Comparison of ENCODE assay signal across 8 cellular contexts in genomic region chr7:34675749-34676374, GRCh38. TPM values are rescaled to one million over a fixed set of nuclear protein-coding genes. Genes with fewer than 3 reads are reported as not detected.
DNase-seq lines count a peak whose midpoint lies in the region; ATAC-seq and TF ChIP-seq lines count a peak whose summit lies in the region.

No MANE protein-coding gene starts in this region.

- H3K27me3 ChIP-seq in H7 (ENCODE audit: control insufficient read depth, insufficient read depth, low read length) (no peaks in the 10 kb centered on the region), osteoblast (ENCODE audit: insufficient read depth, low read length) (no peaks in the 10 kb centered on the region)

- H2AFZ ChIP-seq in osteoblast (ENCODE audit: low read length) = no peak overlapping the region

- peak; percentile 37 for DNase-seq in activated naive CD4-positive, alpha-beta T cell treated with anti-CD3 and anti-CD28 coated beads for 36 hours
- DNase-seq in activated naive CD4-positive, alpha-beta T cell (lab: John Stamatoyannopoulos, UW) = no peak
- DNase-seq in H7 = peak; percentile 63
- DNase-seq in NCI-H128 (lab: John Stamatoyannopoulos, UW; ENCODE audit: unreplicated experiment) = peak; percentile 3
- peak; percentile 38 for DNase-seq in choroid plexus epithelial cell (ENCODE audit: low read depth)
- DNase-seq in osteoblast (ENCODE audit: insufficient read length, low spot score, missing footprints) = no peak
- DNase-seq in effector CD8-positive, alpha-beta T cell (lab: John Stamatoyannopoulos, UW) = no peak

- no peaks in the 10 kb centered on the region for H3K36me3 Mint-ChIP-seq in activated naive CD4-positive, alpha-beta T cell treated with anti-CD3 and anti-CD28 coated beads for 36 hours (ENCODE audit: low read depth)

- TF ChIP-seq CTCF in choroid plexus epithelial cell (conservative IDR thresholded peaks at IDR 0.05; ENCODE audit: low read depth, low read length) (peak; percentile 68), osteoblast (IDR thresholded peaks at IDR 0.05; ENCODE audit: extremely low read depth, low read depth, low read length) (peak; percentile 19)

- no peak overlapping the region for H3K27ac Mint-ChIP-seq in activated naive CD4-positive, alpha-beta T cell treated with anti-CD3 and anti-CD28 coated beads for 36 hours

- H3K36me3 ChIP-seq in H7 (replicated peaks; ENCODE audit: control insufficient read depth, insufficient read depth, low read length) (no peaks in the 10 kb centered on the region), osteoblast (ENCODE audit: insufficient read depth, low read length) (no peaks in the 10 kb centered on the region)

- no peak overlapping the region for H3K4me2 ChIP-seq in osteoblast (ENCODE audit: insufficient read depth, low read length)

- H3K27ac ChIP-seq in osteoblast (ENCODE audit: low read depth, low read length) = no peak overlapping the region

- no peaks in the 10 kb centered on the region for H3K79me2 ChIP-seq in osteoblast (ENCODE audit: insufficient read depth, low read length)

- CTCF ChIA-PET in activated naive CD4-positive, alpha-beta T cell treated with anti-CD3 and anti-CD28 coated beads for 36 hours (lab: Charles Lee) = interaction anchor here (0.7 to 2.8 kb wide), 6 partner anchors 9 to 148 kb away, joined by 3 to 11 read pairs (median 3); no protein-coding TSS in a partner anchor

- peaks cover 4% of the 10 kb centered on the region for H3K27me3 Mint-ChIP-seq in activated naive CD4-positive, alpha-beta T cell treated with anti-CD3 and anti-CD28 coated beads for 36 hours (ENCODE audit: low read depth)

- H3K4me3 ChIP-seq in H7 (ENCODE audit: insufficient read depth, low read depth, low read length) = no peak overlapping the region
- no peak overlapping the region for H3K4me3 ChIP-seq in choroid plexus epithelial cell (ENCODE audit: low read depth, low read length)
- H3K4me3 ChIP-seq in osteoblast (ENCODE audit: insufficient read depth, low read length) = no peak overlapping the region

- intact Hi-C loops in activated naive CD4-positive, alpha-beta T cell treated with anti-CD3 and anti-CD28 coated beads for 36 hours (cut with micrococcal nuclease) = loop anchor here (1.0 to 10.0 kb wide), 4 partner anchors 249 to 949 kb away; no protein-coding TSS in a partner anchor

- no peaks in the 10 kb centered on the region for H3K9me3 Mint-ChIP-seq in activated naive CD4-positive, alpha-beta T cell treated with anti-CD3 and anti-CD28 coated beads for 36 hours

- H3K4me1 ChIP-seq in osteoblast (ENCODE audit: insufficient read depth, low read length) = no peaks in the 10 kb centered on the region

- no peaks in the 10 kb centered on the region for H4K20me1 ChIP-seq in osteoblast (ENCODE audit: insufficient read depth, low read length)

- ATAC-seq in HG03460 (IDR thresholded peaks at IDR 0.05; ENCODE audit: unreplicated experiment) = no peak

- H3K9me3 ChIP-seq in osteoblast (ENCODE audit: low read depth, low read length) = no peaks in the 10 kb centered on the region

- H3K4me3 Mint-ChIP-seq in activated naive CD4-positive, alpha-beta T cell treated with anti-CD3 and anti-CD28 coated beads for 36 hours = no peak overlapping the region

- no peaks in the 10 kb centered on the region for H3K4me1 Mint-ChIP-seq in activated naive CD4-positive, alpha-beta T cell treated with anti-CD3 and anti-CD28 coated beads for 36 hours (ENCODE audit: low read depth)

RNA-seq across cellular contexts. Expression of gene NPSR1, which starts 17.8 kb away (rescaled TPM):
- total RNA-seq in activated naive CD4-positive, alpha-beta T cell treated with anti-CD3 and anti-CD28 coated beads for 36 hours = not detected
- not detected in 2 replicates for total RNA-seq in H7 (2014; rRNA removed; shearing (Covaris generic))
- total RNA-seq in osteoblast = not detected in 2 replicates

Comparison
In these comparisons a context has a peak if more than half of its experiments do, and no peak if none do; other contexts are left out.
1. DNase-seq: peak in activated naive CD4-positive, alpha-beta T cell treated with anti-CD3 and anti-CD28 coated beads for 36 hours (single experiment), H7 (single experiment), NCI-H128 (single experiment) and choroid plexus epithelial cell (single experiment); none in activated naive CD4-positive, alpha-beta T cell (0 of 4), osteoblast (single experiment) and effector CD8-positive, alpha-beta T cell (single experiment).